10 cellular contexts compared by ENCODE assay signal in the genomic region with DNA sequence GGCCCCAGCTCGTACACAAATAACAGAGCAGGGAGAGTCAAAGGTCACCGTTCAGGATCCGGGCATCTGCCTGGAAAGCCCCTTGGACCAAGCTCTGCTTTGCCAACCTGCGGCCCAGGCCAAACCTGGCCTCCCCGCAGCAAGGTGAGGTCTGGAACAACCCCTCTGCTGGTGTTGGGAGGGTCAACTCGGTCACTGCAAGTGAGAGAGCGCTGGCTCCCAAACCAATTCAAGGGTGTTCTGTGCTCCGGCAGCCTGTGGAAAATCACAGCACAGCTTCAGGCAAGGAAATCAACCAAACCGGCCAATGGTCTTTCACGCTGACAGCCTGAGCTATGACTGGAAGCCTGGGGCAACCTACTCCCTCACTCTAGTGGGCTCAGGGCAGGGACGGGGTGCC.
A peak's percentile ranks its signal among the peaks of the same experiment; 100 is the strongest.
DNase-seq lines count a peak whose midpoint lies in the region; ATAC-seq and TF ChIP-seq lines count a peak whose summit lies in the region.
"Had no signal": no experiment of that assay in that cellular context is flagged by ENCODE, and none has a peak within 500 bp of the region (broad histone marks: within the 10 kb centered on the region; RNA-seq: fewer than 3 reads in every experiment).

No MANE protein-coding gene starts in this region.

- no peaks in the 10 kb centered on the region for H4K20me1 ChIP-seq in fibroblast of lung (ENCODE audit: control insufficient read depth, extremely low read depth, insufficient read depth, low read length)

- 11 to 16% methylated on average over 11 of the region's 11 CpGs for WGBS in aorta, 2 donors
- WGBS in mesendoderm (ENCODE audit: extremely low coverage, insufficient coverage, low lambda C conversion rate) = no CpG with 5 or more reads among the region's 11 CpGs

- H3K36me3 ChIP-seq in fibroblast of lung (ENCODE audit: control insufficient read depth, insufficient read depth, low read length) (peaks cover 71% of the 10 kb centered on the region), aorta (ENCODE audit: control insufficient read depth in 1 of 2, insufficient read depth in 2 of 2, low read length in 1 of 2) (peaks cover 0 to 22% of the 10 kb centered on the region in 2 donors), mesendoderm (ENCODE audit: control insufficient read depth, insufficient read depth, low read length) (peaks cover 31% of the 10 kb centered on the region)

- no peak overlapping the region for H3K56ac ChIP-seq in mesendoderm (ENCODE audit: low read length)

- no peak overlapping the region for H2BK15ac ChIP-seq in mesendoderm (replicated peaks; ENCODE audit: low read depth)

- H3K9me3 ChIP-seq in fibroblast of lung (ENCODE audit: control insufficient read depth, insufficient read depth, low read depth, low read length) = no peaks in the 10 kb centered on the region
- no peaks in the 10 kb centered on the region for H3K9me3 ChIP-seq in aorta (ENCODE audit: control insufficient read depth, low read length)

- H3K4me3 ChIP-seq in fibroblast of lung (replicated peaks in 1 of 4; ENCODE audit: control extremely low read depth in 1 of 4, insufficient read depth in 1 of 4, low read depth in 3 of 4, low read length in 4 of 4) (peak overlapping the region in 1 of 4 experiments; percentile 6), aorta (ENCODE audit: low read length in 2 of 2) (no peak overlapping the region), mesendoderm (ENCODE audit: low read length) (no peak overlapping the region)

- H2BK5ac ChIP-seq in mesendoderm (ENCODE audit: low read length) = no peak overlapping the region

- no peak overlapping the region for H2AFZ ChIP-seq in fibroblast of lung (ENCODE audit: low read length)

- H3K4ac ChIP-seq in mesendoderm (ENCODE audit: low read depth, low read length) = no peak overlapping the region

- H2AK5ac ChIP-seq in mesendoderm (ENCODE audit: low read length) = no peak overlapping the region

- H3K27ac ChIP-seq in fibroblast of lung (ENCODE audit: insufficient read depth, low read length) (peak overlapping the region; percentile 98), aorta (ENCODE audit: low read depth in 1 of 2, low read length in 2 of 2) (peak overlapping the region; percentile 99 to 100), mesendoderm (ENCODE audit: low read depth, low read length) (no peak overlapping the region)

- peak overlapping the region; percentile 51 for H3K9ac ChIP-seq in fibroblast of lung (ENCODE audit: insufficient read depth, low read length)
- H3K9ac ChIP-seq in mesendoderm (ENCODE audit: low read length) = no peak overlapping the region

- peak overlapping the region; percentile 69 for H3K4me2 ChIP-seq in fibroblast of lung (ENCODE audit: extremely low read depth, insufficient read depth, low read length)
- H3K4me2 ChIP-seq in mesendoderm (ENCODE audit: low read length) = no peak overlapping the region

- intact Hi-C loops in Right ventricle myocardium inferior (cut with DNase I) (loop anchor here (2.0 to 5.0 kb wide), 2 partner anchors 38 to 143 kb away; no protein-coding TSS in a partner anchor), cardiac septum (cut with DNase I) (loop anchor here (5.0 kb wide), 1 partner anchor 143 kb away; no protein-coding TSS in a partner anchor), aorta (cut with DNase I) (loop anchor here in 1 of 2 donors (2.0 to 5.0 kb wide), 2 partner anchors 60 to 148 kb away; no protein-coding TSS in a partner anchor), head of caudate nucleus (cut with DNase I) (no loop called here)

- no peak overlapping the region for H4K8ac ChIP-seq in mesendoderm (ENCODE audit: low read depth, low read length)

- peak overlapping the region; percentile 49 for H3K4me3 Mint-ChIP-seq in osteocyte (ENCODE audit: unreplicated experiment)

- H3K79me2 ChIP-seq in fibroblast of lung (ENCODE audit: control insufficient read depth, insufficient read depth, low read length) = peaks cover 96% of the 10 kb centered on the region
- peaks cover 31% of the 10 kb centered on the region for H3K79me2 ChIP-seq in mesendoderm (ENCODE audit: control insufficient read depth, insufficient read depth, low read length)

- no peak overlapping the region for H3K18ac ChIP-seq in mesendoderm (ENCODE audit: low read length)

- H2BK120ac ChIP-seq in mesendoderm (ENCODE audit: low read depth, low read length) = no peak overlapping the region

- peaks cover 39% of the 10 kb centered on the region for H3K36me3 Mint-ChIP-seq in osteocyte (ENCODE audit: unreplicated experiment)

- no peaks in the 10 kb centered on the region for H3K9me3 Mint-ChIP-seq in osteocyte (ENCODE audit: unreplicated experiment)

- H3K23ac ChIP-seq in mesendoderm (ENCODE audit: low read length) = no peak overlapping the region

- H3K27me3 Mint-ChIP-seq in osteocyte (ENCODE audit: unreplicated experiment) = no peaks in the 10 kb centered on the region

- H3K27ac Mint-ChIP-seq in osteocyte (ENCODE audit: unreplicated experiment) = peak overlapping the region; percentile 100

- peaks cover 67% of the 10 kb centered on the region for H3K4me1 ChIP-seq in fibroblast of lung (ENCODE audit: control insufficient read depth, extremely low read depth, insufficient read depth, low read length)
- peaks cover 2 to 3% of the 10 kb centered on the region in 2 donors for H3K4me1 ChIP-seq in aorta (ENCODE audit: control insufficient read depth in 1 of 2, insufficient read depth in 2 of 2, low read length in 2 of 2)
- peaks cover 3% of the 10 kb centered on the region for H3K4me1 ChIP-seq in mesendoderm (ENCODE audit: control insufficient read depth, low read depth, low read length)

- H4K5ac ChIP-seq in mesendoderm (ENCODE audit: low read length) = no peak overlapping the region

- H3K27me3 ChIP-seq in fibroblast of lung (ENCODE audit: control insufficient read depth, insufficient read depth, low read length) (no peaks in the 10 kb centered on the region), aorta (ENCODE audit: control insufficient read depth in 1 of 2, insufficient read depth in 2 of 2, low read length in 1 of 2) (no peaks in the 10 kb centered on the region), mesendoderm (ENCODE audit: insufficient read depth, low read length, poor library complexity) (no peaks in the 10 kb centered on the region)

- peaks cover 70% of the 10 kb centered on the region for H3K4me1 Mint-ChIP-seq in osteocyte (ENCODE audit: unreplicated experiment)

- DNase-seq in Right ventricle myocardium inferior (ENCODE audit: missing footprints) = no peak
- no peak for DNase-seq in cardiac septum (ENCODE audit: low spot score)
- DNase-seq in fibroblast of lung (ENCODE audit: low read depth in 2 of 2) = no peak
- DNase-seq in osteocyte (ENCODE audit: extremely low spot score, unreplicated experiment) = no peak
- DNase-seq in aorta = no peak
- no peak for DNase-seq in head of caudate nucleus
- no peak for DNase-seq in dermis blood vessel endothelial cell
- no peak for DNase-seq in mesendoderm
- DNase-seq: AML-193; stimulated activated naive CD4-positive, alpha-beta T cell had no signal

- TF ChIP-seq CTCF in fibroblast of lung (conservative IDR thresholded peaks at IDR 0.05 in 1 of 2, IDR thresholded peaks at IDR 0.05 in 1 of 2; ENCODE audit: low read depth in 1 of 2, low read length in 2 of 2) = no peak
- no peak for TF ChIP-seq CTCF in osteocyte (IDR thresholded peaks at IDR 0.05)

- ATAC-seq in Right ventricle myocardium inferior (peak; percentile 27), aorta (ENCODE audit: low FRiP score) (peak; percentile 1)

- peaks cover 32% of the 10 kb centered on the region for H3K79me1 ChIP-seq in mesendoderm (ENCODE audit: low read length)
